Comparison of ENCODE assay signal across 17 cellular contexts in genomic region chr1:155529929-155530328, GRCh38. TPM values are rescaled to one million over a fixed set of nuclear protein-coding genes. Genes with fewer than 3 reads are reported as not detected.
A peak's percentile ranks its signal among the peaks of the same experiment; 100 is the strongest.
DNase-seq lines count a peak whose midpoint lies in the region; ATAC-seq and TF ChIP-seq lines count a peak whose summit lies in the region.
"Had no signal": no experiment of that assay in that cellular context is flagged by ENCODE, and none has a peak within 500 bp of the region (broad histone marks: within the 10 kb centered on the region; RNA-seq: fewer than 3 reads in every experiment).

No MANE protein-coding gene starts in this region.

- DNase-seq in activated B cell treated with CpG ODN at 0.5 μM for 24 hours, result no peak
- no peak for DNase-seq in progenitor cell of endocrine pancreas (ENCODE audit: low spot score, unreplicated experiment)
- no peak for DNase-seq in Kasumi-1 (lab: John Stamatoyannopoulos, UW)
- DNase-seq in activated CD4-positive, alpha-beta memory T cell treated with anti-CD3 and anti-CD28 coated beads, Interleukin-2, amount 10 ng/mL, durations not matched to agents 7 days and 5 days, result no peak
- DNase-seq: activated naive CD4-positive, alpha-beta T cell treated with anti-CD3 and anti-CD28 coated beads for 36 hours; dorsolateral prefrontal cortex; HCEC 1CT; KG1; kidney glomerular epithelial cell; NCI-H1694; NCI-H510A treated with DMSO at 0.1 percent for 48 hours; pancreas; stimulated activated naive CD4-positive, alpha-beta T cell treated with Interleukin-2 at 50 U/mL for 16 hours had no signal

- peak overlapping the region; percentile 74 for H3K4me3 Mint-ChIP-seq in activated B cell treated with CpG ODN at 0.5 μM for 24 hours
- H3K4me3 Mint-ChIP-seq in progenitor cell of endocrine pancreas (ENCODE audit: low read depth), result no peak overlapping the region
- no peak overlapping the region for H3K4me3 Mint-ChIP-seq in activated CD4-positive, alpha-beta memory T cell treated with anti-CD3 and anti-CD28 coated beads, Interleukin-2, amount 10 ng/mL, durations not matched to agents 7 days and 5 days
- H3K4me3 Mint-ChIP-seq: activated naive CD4-positive, alpha-beta T cell treated with anti-CD3 and anti-CD28 coated beads for 36 hours had no signal

- H3K27ac Mint-ChIP-seq in activated B cell treated with CpG ODN at 0.5 μM for 24 hours (peak overlapping the region; percentile 81), progenitor cell of endocrine pancreas (no peak overlapping the region)
- H3K27ac Mint-ChIP-seq in activated CD4-positive, alpha-beta memory T cell treated with anti-CD3 and anti-CD28 coated beads, Interleukin-2, amount 10 ng/mL, durations not matched to agents 7 days and 5 days, result no peak overlapping the region
- H3K27ac Mint-ChIP-seq: activated naive CD4-positive, alpha-beta T cell treated with anti-CD3 and anti-CD28 coated beads for 36 hours had no signal

- peak overlapping the region; percentile 84 for H3K4me3 ChIP-seq in GM08714 (ENCODE audit: low read length)
- H3K4me3 ChIP-seq: dorsolateral prefrontal cortex, pancreas had no signal

- intact Hi-C loops in activated B cell treated with CpG ODN at 0.5 μM for 24 hours (cut with micrococcal nuclease), result loop anchor here (1.0 kb wide), 1 partner anchor 32 kb away; the partner anchor contains the start of gene ASH1L

- TF ChIP-seq CTCF in activated B cell treated with CpG ODN at 0.5 μM for 24 hours (IDR thresholded peaks at IDR 0.05), result no peak
- no peak for TF ChIP-seq CTCF in progenitor cell of endocrine pancreas (IDR thresholded peaks at IDR 0.05; ENCODE audit: unreplicated experiment)

- no peaks in the 10 kb centered on the region for H3K27me3 Mint-ChIP-seq in activated B cell treated with CpG ODN at 0.5 μM for 24 hours
- no peaks in the 10 kb centered on the region for H3K27me3 Mint-ChIP-seq in progenitor cell of endocrine pancreas
- no peaks in the 10 kb centered on the region for H3K27me3 Mint-ChIP-seq in activated CD4-positive, alpha-beta memory T cell treated with anti-CD3 and anti-CD28 coated beads, Interleukin-2, amount 10 ng/mL, durations not matched to agents 7 days and 5 days

- CTCF ChIA-PET in activated B cell treated with CpG ODN at 0.5 μM for 24 hours (lab: Charles Lee), result no interaction called here
- CTCF ChIA-PET in activated CD4-positive, alpha-beta memory T cell treated with anti-CD3 and anti-CD28 coated beads, Interleukin-2, amount 10 ng/mL, durations not matched to agents 7 days and 5 days (lab: Charles Lee), result no interaction called here

- H3K9me3 Mint-ChIP-seq in activated B cell treated with CpG ODN at 0.5 μM for 24 hours (no peaks in the 10 kb centered on the region), progenitor cell of endocrine pancreas (ENCODE audit: low read depth) (no peaks in the 10 kb centered on the region)
- H3K9me3 Mint-ChIP-seq in activated CD4-positive, alpha-beta memory T cell treated with anti-CD3 and anti-CD28 coated beads, Interleukin-2, amount 10 ng/mL, durations not matched to agents 7 days and 5 days, result no peaks in the 10 kb centered on the region

- H3K36me3 Mint-ChIP-seq in activated B cell treated with CpG ODN at 0.5 μM for 24 hours (ENCODE audit: low read depth), result peaks cover 15% of the 10 kb centered on the region
- peaks cover 5% of the 10 kb centered on the region for H3K36me3 Mint-ChIP-seq in progenitor cell of endocrine pancreas (ENCODE audit: insufficient read depth)
- peaks cover 33% of the 10 kb centered on the region for H3K36me3 Mint-ChIP-seq in activated CD4-positive, alpha-beta memory T cell treated with anti-CD3 and anti-CD28 coated beads, Interleukin-2, amount 10 ng/mL, durations not matched to agents 7 days and 5 days (ENCODE audit: low read depth)

- H3K4me1 Mint-ChIP-seq in activated B cell treated with CpG ODN at 0.5 μM for 24 hours (peaks cover 52% of the 10 kb centered on the region), progenitor cell of endocrine pancreas (ENCODE audit: low read depth) (peaks cover 8% of the 10 kb centered on the region)
- peaks cover 24% of the 10 kb centered on the region for H3K4me1 Mint-ChIP-seq in activated CD4-positive, alpha-beta memory T cell treated with anti-CD3 and anti-CD28 coated beads, Interleukin-2, amount 10 ng/mL, durations not matched to agents 7 days and 5 days

- POLR2A ChIA-PET in activated B cell treated with CpG ODN at 0.5 μM for 24 hours (lab: Charles Lee), result interaction anchor here (0.6 to 2.3 kb wide), 12 partner anchors 10 to 1605 kb away, joined by 3 to 14 read pairs (median 5); partner anchors contain the start of gene ASH1L
- POLR2A ChIA-PET in activated CD4-positive, alpha-beta memory T cell treated with anti-CD3 and anti-CD28 coated beads, Interleukin-2, amount 10 ng/mL, durations not matched to agents 7 days and 5 days (lab: Charles Lee), result no interaction called here

- ATAC-seq in GM19035 (IDR thresholded peaks at IDR 0.05; ENCODE audit: unreplicated experiment) (peak; percentile 43), HG03342 (IDR thresholded peaks at IDR 0.05; ENCODE audit: unreplicated experiment) (peak; percentile 53), activated B cell treated with CpG ODN at 0.5 μM for 24 hours (ENCODE audit: low read depth) (peak; percentile 86), GM18520 (IDR thresholded peaks at IDR 0.05; ENCODE audit: unreplicated experiment) (no peak)
- ATAC-seq: pancreas had no signal

RNA-seq across cellular contexts. Expression of gene ASH1L, which starts 32.7 kb away (rescaled TPM):
- total RNA-seq in activated B cell treated with CpG ODN at 0.5 μM for 24 hours (75.6 and 90.6 TPM in 2 replicates), progenitor cell of endocrine pancreas (49.7 and 51.3 TPM in 2 replicates)
- 10 to 100 TPM; 35.9 to 42.0 TPM for total RNA-seq in activated CD4-positive, alpha-beta memory T cell treated with anti-CD3 and anti-CD28 coated beads, Interleukin-2, amount 10 ng/mL, durations not matched to agents 7 days and 5 days
